9 cellular contexts compared by ENCODE assay signal in genomic region chr15:77974098-77974414, GRCh38.
DNase-seq lines count a peak whose midpoint lies in the region; ATAC-seq, FAIRE-seq and TF ChIP-seq lines count a peak whose summit lies in the region.
"Had no signal": no experiment of that assay in that cellular context is flagged by ENCODE, and none has a peak within 500 bp of the region (broad histone marks: within the 10 kb centered on the region; RNA-seq: fewer than 3 reads in every experiment).

No MANE protein-coding gene starts in this region.

- no peaks in the 10 kb centered on the region for H3K27me3 Mint-ChIP-seq in stimulated activated naive CD8-positive, alpha-beta T cell treated with anti-CD3 and anti-CD28 coated beads, Interleukin-15, amount 100 ng/mL, for 72 hours
- H3K27me3 Mint-ChIP-seq: activated naive CD8-positive, alpha-beta T cell had no signal

- DNase-seq in EL (peak; percentile 31), RPMI7951 (ENCODE audit: low read depth) (peak; percentile 88), head of caudate nucleus (peak in 40 of 42 donors; percentile 23 to 82 (median 62)), psoas muscle (peak; percentile 76 to 84), HTR-8/SVneo (ENCODE audit: insufficient read length, low spot score) (no peak), OCI-LY7 (ENCODE audit: low spot score) (no peak), prostate gland (ENCODE audit: low spot score) (no peak)
- no peak for DNase-seq in stimulated activated naive CD8-positive, alpha-beta T cell treated with anti-CD3 and anti-CD28 coated beads, Interleukin-15, amount 100 ng/mL, for 72 hours

- H3K27ac Mint-ChIP-seq in stimulated activated naive CD8-positive, alpha-beta T cell treated with anti-CD3 and anti-CD28 coated beads, Interleukin-15, amount 100 ng/mL, for 72 hours, result no peak overlapping the region
- H3K27ac Mint-ChIP-seq: activated naive CD8-positive, alpha-beta T cell had no signal

- BruUV-seq in OCI-LY7 (replicated peaks; lab: Mats Ljungman, UMichigan), result no TSS peak

- H3K4me1 ChIP-seq in psoas muscle (peaks cover 9% of the 10 kb centered on the region), OCI-LY7 (ENCODE audit: insufficient read depth, low read length, poor library complexity, severe bottlenecking) (no peaks in the 10 kb centered on the region), prostate gland (replicated peaks) (no peaks in the 10 kb centered on the region)

- H4K20me1 ChIP-seq in OCI-LY7 (ENCODE audit: insufficient read depth, low read length), result no peaks in the 10 kb centered on the region

- no peak overlapping the region for H3K4me2 ChIP-seq in OCI-LY7 (ENCODE audit: low read length)

- no peaks in the 10 kb centered on the region for H3K4me1 Mint-ChIP-seq in stimulated activated naive CD8-positive, alpha-beta T cell treated with anti-CD3 and anti-CD28 coated beads, Interleukin-15, amount 100 ng/mL, for 72 hours

- H3K9me3 Mint-ChIP-seq in stimulated activated naive CD8-positive, alpha-beta T cell treated with anti-CD3 and anti-CD28 coated beads, Interleukin-15, amount 100 ng/mL, for 72 hours, result no peaks in the 10 kb centered on the region

- WGBS in psoas muscle, 3 donors, result 5 to 15% (median 7%) methylated on average over 6 of the region's 6 CpGs
- 23% methylated on average over 6 of the region's 6 CpGs for WGBS in prostate gland

- H3K9me3 ChIP-seq in psoas muscle (no peaks in the 10 kb centered on the region), OCI-LY7 (ENCODE audit: low read length) (no peaks in the 10 kb centered on the region), prostate gland (no peaks in the 10 kb centered on the region)

- H3K36me3 ChIP-seq in psoas muscle (ENCODE audit: insufficient read depth in 1 of 2, low read depth in 1 of 2) (no peaks in the 10 kb centered on the region), OCI-LY7 (ENCODE audit: insufficient read depth, low read length) (no peaks in the 10 kb centered on the region), prostate gland (no peaks in the 10 kb centered on the region)

- TF ChIP-seq CTCF in psoas muscle (IDR thresholded peaks at IDR 0.05) (no peak), OCI-LY7 (conservative IDR thresholded peaks at IDR 0.05; ENCODE audit: low read length) (no peak), prostate gland (IDR thresholded peaks at IDR 0.05) (no peak)

- H3K79me2 ChIP-seq in OCI-LY7 (ENCODE audit: insufficient read depth, low read depth, low read length), result no peaks in the 10 kb centered on the region

- ATAC-seq in psoas muscle, result peak; percentile 73 to 94 (median 91)
- ATAC-seq in stimulated activated naive CD8-positive, alpha-beta T cell treated with anti-CD3 and anti-CD28 coated beads, Interleukin-15, amount 100 ng/mL, for 72 hours, result no peak

- H2AFZ ChIP-seq in OCI-LY7 (ENCODE audit: low read length), result no peak overlapping the region

- H3K27ac ChIP-seq in psoas muscle (no peak overlapping the region), OCI-LY7 (ENCODE audit: low read depth, low read length, poor library complexity, severe bottlenecking) (no peak overlapping the region), prostate gland (no peak overlapping the region)

- TF ChIP-seq POLR2A in prostate gland (IDR thresholded peaks at IDR 0.05), result no peak

- H3K27me3 ChIP-seq in psoas muscle (ENCODE audit: insufficient read depth in 3 of 3, low read length in 2 of 3), result no peaks in the 10 kb centered on the region
- no peaks in the 10 kb centered on the region for H3K27me3 ChIP-seq in prostate gland (replicated peaks; ENCODE audit: insufficient read depth)

- intact Hi-C loops in head of caudate nucleus (cut with DNase I) (no loop called here), psoas muscle (cut with DNase I) (no loop called here), OCI-LY7 (cut with micrococcal nuclease; ENCODE audit: unreplicated experiment) (no loop called here), prostate gland (cut with DNase I) (no loop called here)

- FAIRE-seq in HTR-8/SVneo (lab: Jason Lieb, UNC), result no peak

- H3K4me3 ChIP-seq in psoas muscle (no peak overlapping the region), OCI-LY7 (ENCODE audit: low read depth, low read length, poor library complexity, severe bottlenecking) (no peak overlapping the region), prostate gland (no peak overlapping the region)

- CTCF ChIA-PET in OCI-LY7 (lab: Charles Lee; ENCODE audit: unreplicated experiment), result no interaction called here

- no peaks in the 10 kb centered on the region for H3K9me2 ChIP-seq in OCI-LY7 (ENCODE audit: insufficient read depth, low read length)

- POLR2A ChIA-PET in OCI-LY7 (lab: Charles Lee), result no interaction called here

- H3K4me3 Mint-ChIP-seq in stimulated activated naive CD8-positive, alpha-beta T cell treated with anti-CD3 and anti-CD28 coated beads, Interleukin-15, amount 100 ng/mL, for 72 hours, result no peak overlapping the region
- H3K4me3 Mint-ChIP-seq: activated naive CD8-positive, alpha-beta T cell had no signal

Comparison
In these comparisons a context has a peak if more than half of its experiments do, and no peak if none do; other contexts are left out.
1. DNase-seq: peak in EL (single experiment), RPMI7951 (single experiment), head of caudate nucleus (40 of 42) and psoas muscle (2 of 2); none in HTR-8/SVneo (single experiment), stimulated activated naive CD8-positive, alpha-beta T cell treated with anti-CD3 and anti-CD28 coated beads, Interleukin-15, amount 100 ng/mL, for 72 hours (0 of 2), OCI-LY7 (single experiment) and prostate gland (single experiment).